In genomic region chr20:63657937-63658748, GRCh38 we compare ENCODE assay signal across 1 cellular context.
TF ChIP-seq lines count a peak whose summit lies in the region.

TSS of gene RTEL1 (plus strand) at chr20:63658312. CDS start at chr20:63659403, 1,091 bp downstream.

TF ChIP-seq in HEK293, 187 proteins besides CTCF, POLR2A, EP300 and RAD21 (continued from another document and continues in another):
- TF ChIP-seq ZSCAN4 (tag by site-specific recombination; IDR thresholded peaks at IDR 0.05) (peak; percentile 74), ZNF239 (tag by site-specific recombination; IDR thresholded peaks at IDR 0.05) (peak; percentile 79; the same call in 1 of the 2 replicates), ZNF76 (tag by site-specific recombination; IDR thresholded peaks at IDR 0.05; ENCODE audit: borderline replicate concordance, low read depth) (peak; percentile 99), ZNF354C (tag by site-specific recombination; IDR thresholded peaks at IDR 0.05; ENCODE audit: borderline replicate concordance, low read depth) (no peak), ZNF488 (tag by site-specific recombination; IDR thresholded peaks at IDR 0.05) (no peak), ZNF513 (tag by site-specific recombination; IDR thresholded peaks at IDR 0.05) (peak; percentile 43; the same call in 1 of the 2 replicates), ZNF501 (tag by site-specific recombination; IDR thresholded peaks at IDR 0.05) (peak; percentile 90), ZNF248 (tag by site-specific recombination; IDR thresholded peaks at IDR 0.05) (no peak), ZNF10 (tag by site-specific recombination; IDR thresholded peaks at IDR 0.05) (peak; percentile 33; the same call in 1 of the 2 replicates), ZEB2 (tag by site-specific recombination; IDR thresholded peaks at IDR 0.05) (no peak), ZNF2 (tag by site-specific recombination; IDR thresholded peaks at IDR 0.05) (peak; percentile 89), ZBTB48 (tag by site-specific recombination; IDR thresholded peaks at IDR 0.05) (peak; percentile 20; the same call in 1 of the 2 replicates), ZNF623 (tag by site-specific recombination; IDR thresholded peaks at IDR 0.05) (peak; percentile 52), ZNF121 (tag by site-specific recombination; IDR thresholded peaks at IDR 0.05) (peak; percentile 87), ZSCAN18 (tag by site-specific recombination; IDR thresholded peaks at IDR 0.05) (no peak), KLF7 (tag by site-specific recombination; IDR thresholded peaks at IDR 0.05; ENCODE audit: borderline replicate concordance) (peak; percentile 85), SALL2 (tag by site-specific recombination; IDR thresholded peaks at IDR 0.05; ENCODE audit: borderline replicate concordance) (no peak), ZBTB44 (tag by site-specific recombination; IDR thresholded peaks at IDR 0.05) (peak; percentile 84), ZBTB17 (tag by site-specific recombination; IDR thresholded peaks at IDR 0.05) (peak; percentile 90), ZNF837 (tag by site-specific recombination; IDR thresholded peaks at IDR 0.05) (0 out of 2 replicates have a peak, but pooled peaks have one; percentile 79), KLF1 (tag by site-specific recombination; IDR thresholded peaks at IDR 0.05) (peak; percentile 49), ZNF341 (tag by site-specific recombination; IDR thresholded peaks at IDR 0.05; ENCODE audit: low read depth) (peak; percentile 33; the same call in 1 of the 2 replicates), ZNF843 (tag by site-specific recombination; IDR thresholded peaks at IDR 0.05) (peak; percentile 69; the same call in 1 of the 2 replicates), ZFP41 (tag by site-specific recombination; IDR thresholded peaks at IDR 0.05; ENCODE audit: borderline replicate concordance) (peak; percentile 59; the same call in 1 of the 2 replicates), ZNF664 (tag by site-specific recombination; IDR thresholded peaks at IDR 0.05) (peak; percentile 59; the same call in 1 of the 2 replicates), ATF2 (tag by site-specific recombination; IDR thresholded peaks at IDR 0.05; ENCODE audit: low read depth) (no peak), ZNF692 (tag by site-specific recombination; IDR thresholded peaks at IDR 0.05) (peak; percentile 87), ZNF362 (tag by site-specific recombination; IDR thresholded peaks at IDR 0.05) (no peak), WT1 (tag by site-specific recombination; IDR thresholded peaks at IDR 0.05) (peak; percentile 26; the same call in 1 of the 2 replicates), ZBTB8A (tag by site-specific recombination; IDR thresholded peaks at IDR 0.05) (peak; percentile 63; the same call in 1 of the 2 replicates), TRIM28 (IDR thresholded peaks at IDR 0.05; ENCODE audit: borderline replicate concordance, low read length) (no peak), GLI4 (tag by site-specific recombination; IDR thresholded peaks at IDR 0.05) (no peak; the same call in 1 of the 2 replicates), ZBTB21 (tag by site-specific recombination; IDR thresholded peaks at IDR 0.05) (peak; percentile 73), ZNF394 (tag by site-specific recombination; IDR thresholded peaks at IDR 0.05; ENCODE audit: borderline replicate concordance) (peak; percentile 74), ZNF23 (tag by site-specific recombination; IDR thresholded peaks at IDR 0.05; ENCODE audit: borderline replicate concordance) (no peak), ZNF16 (tag by site-specific recombination; IDR thresholded peaks at IDR 0.05; ENCODE audit: low read depth) (no peak; the same call in 1 of the 2 replicates), ZNF174 (tag by site-specific recombination; IDR thresholded peaks at IDR 0.05) (no peak), ZNF148 (tag by site-specific recombination; IDR thresholded peaks at IDR 0.05; ENCODE audit: borderline replicate concordance) (peak; percentile 91; the same call in 1 of the 2 replicates), ZBTB26 (tag by site-specific recombination; optimal IDR thresholded peaks at IDR 0.05) (peak; percentile 97), ZNF558 (tag by site-specific recombination; IDR thresholded peaks at IDR 0.05) (peak; percentile 39; the same call in 1 of the 2 replicates), ZNF146 (tag by site-specific recombination; IDR thresholded peaks at IDR 0.05) (peak; percentile 50; the same call in 1 of the 2 replicates), ZNF214 (tag by site-specific recombination; IDR thresholded peaks at IDR 0.05; ENCODE audit: borderline replicate concordance) (no peak), ZNF112 (tag by site-specific recombination; IDR thresholded peaks at IDR 0.05) (no peak), MZF1 (tag by site-specific recombination; IDR thresholded peaks at IDR 0.05; ENCODE audit: borderline replicate concordance) (0 out of 2 replicates have a peak, but pooled peaks have one; percentile 37), ZNF571 (tag by site-specific recombination; IDR thresholded peaks at IDR 0.05) (no peak), ZNF530 (tag by site-specific recombination; IDR thresholded peaks at IDR 0.05; ENCODE audit: low read depth) (no peak), PRDM6 (tag by site-specific recombination; IDR thresholded peaks at IDR 0.05) (no peak), ZBTB7A (tag by site-specific recombination; IDR thresholded peaks at IDR 0.05; ENCODE audit: low read depth) (peak; percentile 95), KLF16 (tag by site-specific recombination; IDR thresholded peaks at IDR 0.05) (peak; percentile 99)
